Comparison of ENCODE assay signal across 17 cellular contexts in genomic region chr6:142275146-142276006, GRCh38. TPM values are rescaled to one million over a fixed set of nuclear protein-coding genes. Genes with fewer than 3 reads are reported as not detected.
DNase-seq lines count a peak whose midpoint lies in the region; ATAC-seq, FAIRE-seq and TF ChIP-seq lines count a peak whose summit lies in the region.
"Had no signal": no experiment of that assay in that cellular context is flagged by ENCODE, and none has a peak within 500 bp of the region (broad histone marks: within the 10 kb centered on the region; RNA-seq: fewer than 3 reads in every experiment).

No MANE protein-coding gene starts in this region.

- no peak overlapping the region for H3K27ac ChIP-seq in GM23338 (ENCODE audit: low read depth)
- H3K27ac ChIP-seq in neuronal stem cell (replicated peaks; ENCODE audit: low read length): no peak overlapping the region
- H3K27ac ChIP-seq in gastrocnemius medialis: no peak overlapping the region
- H3K27ac ChIP-seq: C4-2B, ovary had no signal

- no CpG with 5 or more reads among the region's 5 CpGs for WGBS in neuronal stem cell (ENCODE audit: extremely low coverage in 2 of 2, insufficient read length in 2 of 2, insufficient replicate concordance in 1 of 2), 2 donors

- H3K9me3 Mint-ChIP-seq in GM23338: no peaks in the 10 kb centered on the region
- H3K9me3 Mint-ChIP-seq: T-cell had no signal

- H3K18ac ChIP-seq in neuronal stem cell (ENCODE audit: low read length): no peak overlapping the region

- H3K4ac ChIP-seq in neuronal stem cell (ENCODE audit: low read length): no peak overlapping the region

- TF ChIP-seq CTCF in GM23338 (conservative IDR thresholded peaks at IDR 0.05; ENCODE audit: low read depth in 2 of 2) (no peak), fibroblast of pulmonary artery (IDR thresholded peaks at IDR 0.05; ENCODE audit: low read length, missing control alignments) (no peak), gastrocnemius medialis (IDR thresholded peaks at IDR 0.05 in 4 of 5, conservative IDR thresholded peaks at IDR 0.05 in 1 of 5) (no peak)

- peak; percentile 33; the same call in 2 of the 3 replicates for ATAC-seq in GM23338
- ATAC-seq in HG03280 (IDR thresholded peaks at IDR 0.05; ENCODE audit: unreplicated experiment): no peak
- no peak for ATAC-seq in gastrocnemius medialis
- ATAC-seq: T-cell had no signal

- no peaks in the 10 kb centered on the region for H3K9me3 ChIP-seq in neuronal stem cell (replicated peaks in 1 of 2; ENCODE audit: control insufficient read depth in 2 of 2, insufficient read depth in 1 of 2, low read depth in 1 of 2, low read length in 2 of 2)
- H3K9me3 ChIP-seq in gastrocnemius medialis: no peaks in the 10 kb centered on the region
- H3K9me3 ChIP-seq: ovary had no signal

- no peaks in the 10 kb centered on the region for H3K36me3 Mint-ChIP-seq in GM23338 (ENCODE audit: low read depth)
- H3K36me3 Mint-ChIP-seq: activated naive CD8-positive, alpha-beta T cell treated with anti-CD3 and anti-CD28 coated beads, Interleukin-2, amount 10 ng/mL, durations not matched to agents 7 days and 5 days; T-cell had no signal

- no peaks in the 10 kb centered on the region for H3K79me2 ChIP-seq in GM23338 (replicated peaks; ENCODE audit: insufficient read depth)

- no peaks in the 10 kb centered on the region for H3K27me3 Mint-ChIP-seq in GM23338 (ENCODE audit: insufficient read depth, low read depth, poor library complexity)

- no peaks in the 10 kb centered on the region for H3K27me3 ChIP-seq in GM23338 (ENCODE audit: insufficient read depth)
- no peaks in the 10 kb centered on the region for H3K27me3 ChIP-seq in neuronal stem cell (ENCODE audit: control insufficient read depth in 3 of 3, insufficient read depth in 3 of 3, low read depth in 1 of 3, low read length in 3 of 3)
- no peaks in the 10 kb centered on the region for H3K27me3 ChIP-seq in gastrocnemius medialis
- H3K27me3 ChIP-seq: ovary had no signal

- FAIRE-seq in RCC 7860 (lab: Jason Lieb, UNC): peak; percentile 90

- in situ Hi-C loops in gastrocnemius medialis (cut with MboI; ENCODE audit: low sequenced_read_pairs in 4 of 4): no loop called here

- H3K27ac Mint-ChIP-seq in GM23338: no peak overlapping the region
- H3K27ac Mint-ChIP-seq: activated naive CD8-positive, alpha-beta T cell treated with anti-CD3 and anti-CD28 coated beads, Interleukin-2, amount 10 ng/mL, durations not matched to agents 7 days and 5 days; T-cell had no signal

- no peak overlapping the region for H2BK120ac ChIP-seq in neuronal stem cell (ENCODE audit: low read depth, low read length)

- H4K20me1 ChIP-seq in GM23338 (replicated peaks; ENCODE audit: insufficient read depth): no peaks in the 10 kb centered on the region

- no peak overlapping the region for H3K14ac ChIP-seq in neuronal stem cell (ENCODE audit: low read length)

- H3K4me3 ChIP-seq in GM23338 (no peak overlapping the region), fibroblast of pulmonary artery (replicated peaks; ENCODE audit: low read depth, low read length) (no peak overlapping the region), neuronal stem cell (ENCODE audit: low read length in 2 of 2) (no peak overlapping the region), gastrocnemius medialis (no peak overlapping the region)
- H3K4me3 ChIP-seq: ovary had no signal

- H4K91ac ChIP-seq in neuronal stem cell (ENCODE audit: low read depth, low read length, poor library complexity): no peak overlapping the region

- H3K23ac ChIP-seq in neuronal stem cell (ENCODE audit: low read depth, low read length, poor library complexity): no peak overlapping the region

- H2AK5ac ChIP-seq in neuronal stem cell (ENCODE audit: low read depth, low read length): no peak overlapping the region

- no peak overlapping the region for H2BK5ac ChIP-seq in neuronal stem cell (ENCODE audit: low read length)

- H2AFZ ChIP-seq in GM23338 (peak overlapping the region; percentile 77; the same call in 1 of the 2 replicates), neuronal stem cell (ENCODE audit: low read length) (peak overlapping the region; percentile 10)

- H3K79me1 ChIP-seq in neuronal stem cell (ENCODE audit: low read depth, low read length): no peaks in the 10 kb centered on the region

- no peaks in the 10 kb centered on the region for H3F3A ChIP-seq in GM23338 (replicated peaks; ENCODE audit: low read depth)

- intact Hi-C loops in gastrocnemius medialis (cut with DNase I; ENCODE audit: low total_unique reads): no loop called here

- H3K9me2 ChIP-seq in GM23338 (ENCODE audit: insufficient read depth): peaks cover 3% of the 10 kb centered on the region; the same call in 1 of the 2 replicates

- DNase-seq in GM23338 (ENCODE audit: low spot score) (peak; percentile 7), RCC 7860 (ENCODE audit: low spot score) (peak; percentile 79), fibroblast of pulmonary artery (ENCODE audit: low read depth) (peak; percentile 28), neuronal stem cell (ENCODE audit: low spot score) (no peak), T-helper 9 cell (no peak), gastrocnemius medialis (no peak), NCI-H2107 treated with DMSO at 0.1 percent for 48 hours (lab: John Stamatoyannopoulos, UW; ENCODE audit: unreplicated experiment) (no peak)
- DNase-seq: activated naive CD8-positive, alpha-beta T cell treated with anti-CD3 and anti-CD28 coated beads, Interleukin-2, amount 10 ng/mL, durations not matched to agents 7 days and 5 days; activated T-cell treated with anti-CD3 and anti-CD28 coated beads for 4 hours; erythroblast; hypothalamus; mesendoderm; NCI-H446; ovary; T-cell had no signal

- H3K4me1 Mint-ChIP-seq in GM23338: peaks cover 20% of the 10 kb centered on the region
- H3K4me1 Mint-ChIP-seq: activated naive CD8-positive, alpha-beta T cell treated with anti-CD3 and anti-CD28 coated beads, Interleukin-2, amount 10 ng/mL, durations not matched to agents 7 days and 5 days; T-cell had no signal

- no peak overlapping the region for H2BK12ac ChIP-seq in neuronal stem cell (ENCODE audit: low read length)

- no peak for TF ChIP-seq POLR2A in gastrocnemius medialis (IDR thresholded peaks at IDR 0.05)

- H3K4me3 Mint-ChIP-seq in GM23338: no peak overlapping the region
- H3K4me3 Mint-ChIP-seq: activated naive CD8-positive, alpha-beta T cell treated with anti-CD3 and anti-CD28 coated beads, Interleukin-2, amount 10 ng/mL, durations not matched to agents 7 days and 5 days; T-cell had no signal

- H3K4me2 ChIP-seq in GM23338 (no peak overlapping the region), neuronal stem cell (ENCODE audit: insufficient read depth, low read length, poor library complexity, severe bottlenecking) (no peak overlapping the region)

- H3K36me3 ChIP-seq in GM23338 (ENCODE audit: insufficient read depth) (no peaks in the 10 kb centered on the region), neuronal stem cell (replicated peaks in 1 of 2; ENCODE audit: control insufficient read depth in 2 of 2, insufficient read depth in 2 of 2, low read length in 2 of 2) (no peaks in the 10 kb centered on the region), gastrocnemius medialis (no peaks in the 10 kb centered on the region)
- H3K36me3 ChIP-seq: ovary had no signal

- no peak overlapping the region for H2BK15ac ChIP-seq in neuronal stem cell (ENCODE audit: low read length)

- H4K8ac ChIP-seq in neuronal stem cell (ENCODE audit: low read depth, low read length): no peak overlapping the region

- H3K9ac ChIP-seq in neuronal stem cell (ENCODE audit: low read depth, low read length, poor library complexity): no peak overlapping the region

- H3K4me1 ChIP-seq in GM23338 (ENCODE audit: insufficient read depth): peaks cover 6% of the 10 kb centered on the region
- H3K4me1 ChIP-seq in neuronal stem cell (ENCODE audit: control insufficient read depth in 2 of 2, insufficient read depth in 1 of 2, low read depth in 1 of 2, low read length in 2 of 2): peaks cover 0 to 6% of the 10 kb centered on the region in 2 donors
- no peaks in the 10 kb centered on the region for H3K4me1 ChIP-seq in gastrocnemius medialis

TF ChIP-seq in GM23338, 12 proteins besides CTCF, POLR2A, EP300 and RAD21:
- TF ChIP-seq CREB1 (CRISPR knock-in tag; IDR thresholded peaks at IDR 0.05; ENCODE audit: low read depth) (no peak), REST (IDR thresholded peaks at IDR 0.05; ENCODE audit: unreplicated experiment) (no peak)

RNA-seq across cellular contexts. Expression of gene ADGRG6, which starts 26.4 kb away (rescaled TPM):
- 4.9 and 7.7 TPM in 2 replicates for total RNA-seq in GM23338 (2014; rRNA removed; shearing (Covaris generic))
- polyA plus RNA-seq in GM23338 (2016; fragmentation: Nextera tagmentation; extraction: Ambion mirVana): 1.3 and 1.8 TPM in 2 replicates
- 0.47 TPM for polyA plus RNA-seq in neuronal stem cell (2013, experiment 1 of 2)
- polyA plus RNA-seq in neuronal stem cell (2013, experiment 2 of 2): 0.40 TPM
- total RNA-seq in gastrocnemius medialis: 1 to 10 TPM; 1.5 to 6.0 (median 3.2) TPM

Comparison
In these comparisons a context has a peak if more than half of its experiments do, and no peak if none do; other contexts are left out.
1. DNase-seq: peak in GM23338 (single experiment), RCC 7860 (single experiment) and fibroblast of pulmonary artery (single experiment); none in neuronal stem cell (single experiment), T-helper 9 cell (single experiment), gastrocnemius medialis (0 of 2) and NCI-H2107 treated with DMSO at 0.1 percent for 48 hours (single experiment).